1 cellular context compared by ENCODE assay signal in the genomic region with DNA sequence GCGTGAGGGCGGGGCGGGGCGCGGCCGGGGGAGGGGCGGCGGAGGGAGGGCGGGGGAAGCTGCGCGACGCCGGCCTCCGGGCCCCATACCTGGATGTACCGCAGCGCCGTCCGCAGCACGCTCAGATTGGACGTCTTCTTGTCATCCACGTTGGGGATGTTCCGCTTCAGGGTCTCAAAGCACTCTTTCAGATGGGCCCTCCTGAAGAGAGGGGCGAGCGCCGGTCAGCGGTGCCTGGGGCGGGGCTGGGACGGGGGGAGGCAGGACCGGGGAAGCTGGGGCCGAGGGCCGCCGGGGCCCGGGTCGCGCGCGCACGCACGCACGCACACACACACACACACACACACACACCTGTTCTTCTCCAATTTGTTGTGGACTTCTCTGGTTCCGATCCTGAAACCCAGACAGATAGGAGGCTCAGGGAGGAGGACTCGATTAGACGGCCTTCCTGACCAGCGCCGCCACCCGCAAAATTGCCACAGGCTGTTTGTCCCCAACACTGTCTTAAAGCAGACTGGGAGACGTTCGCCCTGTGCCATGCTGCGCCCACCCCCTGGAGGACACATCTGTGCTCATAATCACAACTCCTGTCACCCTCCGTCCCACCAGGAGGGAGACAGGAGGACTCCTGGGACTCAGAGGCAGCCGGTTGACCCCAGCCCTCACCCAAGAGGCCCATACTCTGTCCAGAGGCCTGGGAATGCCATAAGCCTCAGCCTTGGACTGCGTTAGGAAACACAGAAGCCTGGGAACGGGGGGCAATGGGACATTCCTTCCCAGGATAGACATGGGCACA.
TF ChIP-seq lines count a peak whose summit lies in the region.

No MANE protein-coding gene starts in this region.

TF ChIP-seq in liver, 16 proteins besides CTCF, POLR2A, EP300 and RAD21 (continued from another document):
- TF ChIP-seq, protein P1, sequence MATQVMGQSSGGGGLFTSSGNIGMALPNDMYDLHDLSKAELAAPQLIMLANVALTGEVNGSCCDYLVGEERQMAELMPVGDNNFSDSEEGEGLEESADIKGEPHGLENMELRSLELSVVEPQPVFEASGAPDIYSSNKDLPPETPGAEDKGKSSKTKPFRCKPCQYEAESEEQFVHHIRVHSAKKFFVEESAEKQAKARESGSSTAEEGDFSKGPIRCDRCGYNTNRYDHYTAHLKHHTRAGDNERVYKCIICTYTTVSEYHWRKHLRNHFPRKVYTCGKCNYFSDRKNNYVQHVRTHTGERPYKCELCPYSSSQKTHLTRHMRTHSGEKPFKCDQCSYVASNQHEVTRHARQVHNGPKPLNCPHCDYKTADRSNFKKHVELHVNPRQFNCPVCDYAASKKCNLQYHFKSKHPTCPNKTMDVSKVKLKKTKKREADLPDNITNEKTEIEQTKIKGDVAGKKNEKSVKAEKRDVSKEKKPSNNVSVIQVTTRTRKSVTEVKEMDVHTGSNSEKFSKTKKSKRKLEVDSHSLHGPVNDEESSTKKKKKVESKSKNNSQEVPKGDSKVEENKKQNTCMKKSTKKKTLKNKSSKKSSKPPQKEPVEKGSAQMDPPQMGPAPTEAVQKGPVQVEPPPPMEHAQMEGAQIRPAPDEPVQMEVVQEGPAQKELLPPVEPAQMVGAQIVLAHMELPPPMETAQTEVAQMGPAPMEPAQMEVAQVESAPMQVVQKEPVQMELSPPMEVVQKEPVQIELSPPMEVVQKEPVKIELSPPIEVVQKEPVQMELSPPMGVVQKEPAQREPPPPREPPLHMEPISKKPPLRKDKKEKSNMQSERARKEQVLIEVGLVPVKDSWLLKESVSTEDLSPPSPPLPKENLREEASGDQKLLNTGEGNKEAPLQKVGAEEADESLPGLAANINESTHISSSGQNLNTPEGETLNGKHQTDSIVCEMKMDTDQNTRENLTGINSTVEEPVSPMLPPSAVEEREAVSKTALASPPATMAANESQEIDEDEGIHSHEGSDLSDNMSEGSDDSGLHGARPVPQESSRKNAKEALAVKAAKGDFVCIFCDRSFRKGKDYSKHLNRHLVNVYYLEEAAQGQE (IDR thresholded peaks at IDR 0.05), result no peak
- TF ChIP-seq, protein P2, sequence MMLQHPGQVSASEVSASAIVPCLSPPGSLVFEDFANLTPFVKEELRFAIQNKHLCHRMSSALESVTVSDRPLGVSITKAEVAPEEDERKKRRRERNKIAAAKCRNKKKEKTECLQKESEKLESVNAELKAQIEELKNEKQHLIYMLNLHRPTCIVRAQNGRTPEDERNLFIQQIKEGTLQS (IDR thresholded peaks at IDR 0.05), result no peak
- TF ChIP-seq, protein P3, sequence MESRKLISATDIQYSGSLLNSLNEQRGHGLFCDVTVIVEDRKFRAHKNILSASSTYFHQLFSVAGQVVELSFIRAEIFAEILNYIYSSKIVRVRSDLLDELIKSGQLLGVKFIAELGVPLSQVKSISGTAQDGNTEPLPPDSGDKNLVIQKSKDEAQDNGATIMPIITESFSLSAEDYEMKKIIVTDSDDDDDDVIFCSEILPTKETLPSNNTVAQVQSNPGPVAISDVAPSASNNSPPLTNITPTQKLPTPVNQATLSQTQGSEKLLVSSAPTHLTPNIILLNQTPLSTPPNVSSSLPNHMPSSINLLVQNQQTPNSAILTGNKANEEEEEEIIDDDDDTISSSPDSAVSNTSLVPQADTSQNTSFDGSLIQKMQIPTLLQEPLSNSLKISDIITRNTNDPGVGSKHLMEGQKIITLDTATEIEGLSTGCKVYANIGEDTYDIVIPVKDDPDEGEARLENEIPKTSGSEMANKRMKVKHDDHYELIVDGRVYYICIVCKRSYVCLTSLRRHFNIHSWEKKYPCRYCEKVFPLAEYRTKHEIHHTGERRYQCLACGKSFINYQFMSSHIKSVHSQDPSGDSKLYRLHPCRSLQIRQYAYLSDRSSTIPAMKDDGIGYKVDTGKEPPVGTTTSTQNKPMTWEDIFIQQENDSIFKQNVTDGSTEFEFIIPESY (IDR thresholded peaks at IDR 0.05), result no peak
- TF ChIP-seq RXRA (IDR thresholded peaks at IDR 0.05) (no peak), JUND (IDR thresholded peaks at IDR 0.05) (no peak), FOXA1 (IDR thresholded peaks at IDR 0.05) (no peak), HNF4A (conservative IDR thresholded peaks at IDR 0.05) (no peak)
